ENCODE assay signal across 20 cellular contexts in the genomic region with DNA sequence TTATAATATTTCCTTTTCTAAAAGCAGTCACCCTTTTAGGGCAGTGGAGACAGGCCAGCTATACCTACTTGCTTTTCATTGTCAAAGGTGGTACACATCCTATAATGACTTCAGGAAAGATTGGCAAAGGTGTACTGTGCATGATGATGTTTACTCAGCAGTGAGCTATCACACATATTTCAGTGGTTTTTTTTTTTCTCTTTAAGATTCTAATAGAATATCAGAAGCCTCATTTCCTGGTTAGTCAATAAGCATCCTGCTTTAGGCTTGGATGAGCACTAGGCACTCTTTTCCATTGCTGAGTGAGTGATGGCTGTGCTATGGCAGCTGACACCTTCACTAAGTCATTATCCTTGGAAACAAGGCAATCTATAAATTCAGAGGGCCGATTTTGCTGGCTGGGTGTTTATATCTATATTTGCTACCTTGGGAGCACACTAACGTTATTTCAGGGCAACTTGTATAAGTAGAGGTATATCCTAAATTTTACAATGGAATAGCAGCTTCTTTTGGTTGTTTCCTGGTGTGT.
"Had no signal": no experiment of that assay in that cellular context is flagged by ENCODE, and none has a peak within 500 bp of the region (broad histone marks: within the 10 kb centered on the region; RNA-seq: fewer than 3 reads in every experiment).

No MANE protein-coding gene starts in this region.

- DNase-seq: activated CD4-positive, alpha-beta memory T cell treated with anti-CD3 and anti-CD28 coated beads, Interleukin-2, amount 10 ng/mL, durations not matched to agents 7 days and 5 days; activated CD4-positive, alpha-beta T cell treated with anti-CD3 and anti-CD28 coated beads, Interleukin-2, amount 10 ng/mL, durations not matched to agents 24 days and 14 days; activated CD4-positive, CD25-positive, alpha-beta regulatory T cell; activated effector memory CD4-positive, alpha-beta T cell treated with Interleukin-2 at 50 U/mL for 16 hours; activated naive CD4-positive, alpha-beta T cell treated with anti-CD3 and anti-CD28 coated beads for 36 hours; activated naive CD8-positive, alpha-beta T cell treated with anti-CD3 and anti-CD28 coated beads, Interleukin-2, amount 10 ng/mL, durations not matched to agents 7 days and 5 days; activated T-cell treated with anti-CD3 and anti-CD28 coated beads, Interleukin-2, amount 50 U/mL, for 72 hours; amniotic stem cell; cerebellar nuclear complex; kidney; left lung; naive B cell; stimulated activated CD4-positive, alpha-beta T cell treated with anti-CD3 and anti-CD28 coated beads, Interleukin-12 subunit alpha, Interleukin-12 subunit beta, amount 100 ng/mL, for 4 hours; stimulated activated CD4-positive, alpha-beta T cell treated with anti-CD3 and anti-CD28 coated beads, Interleukin-4, amount 100 ng/mL, for 4 hours; stimulated activated naive CD8-positive, alpha-beta T cell treated with anti-CD3 and anti-CD28 coated beads, Interleukin-15, Interleukin-2, amounts not matched to agents 100 U/mL and 50 U/mL, for 24 hours; T-helper 17 cell; upper lobe of left lung had no signal

- H3K27ac ChIP-seq: breast epithelium, coronary artery, foreskin keratinocyte, left lung, upper lobe of left lung had no signal
